16 cellular contexts compared by ENCODE assay signal in genomic region chr2:134199123-134199522, GRCh38.
"Had no signal": no experiment of that assay in that cellular context is flagged by ENCODE, and none has a peak within 500 bp of the region (broad histone marks: within the 10 kb centered on the region; RNA-seq: fewer than 3 reads in every experiment).

No MANE protein-coding gene starts in this region.

- H3K27ac Mint-ChIP-seq: endodermal cell; natural killer cell treated with Interleukin-12 subunit alpha and Interleukin-12 subunit beta and Interleukin-15 and Interleukin-18, amount 100 ng/mL, for 72 hours had no signal

- H3K4me3 ChIP-seq: dorsolateral prefrontal cortex, upper lobe of left lung had no signal

- ATAC-seq: activated CD4-positive, CD25-positive, alpha-beta regulatory T cell treated with anti-CD3 and anti-CD28 coated beads, Interleukin-2, amount 50 U/mL, for 24 hours; natural killer cell treated with Interleukin-12 subunit alpha and Interleukin-12 subunit beta and Interleukin-15 and Interleukin-18, amount 100 ng/mL, for 72 hours had no signal

- H3K27me3 ChIP-seq: dorsolateral prefrontal cortex, upper lobe of left lung had no signal

- H3K9me3 ChIP-seq: upper lobe of left lung had no signal

- H3K4me3 Mint-ChIP-seq: endodermal cell; natural killer cell treated with Interleukin-12 subunit alpha and Interleukin-12 subunit beta and Interleukin-15 and Interleukin-18, amount 100 ng/mL, for 72 hours had no signal

- H3K27me3 Mint-ChIP-seq: natural killer cell treated with Interleukin-12 subunit alpha and Interleukin-12 subunit beta and Interleukin-15 and Interleukin-18, amount 100 ng/mL, for 72 hours had no signal

- H3K27ac ChIP-seq: upper lobe of left lung had no signal

- H3K9me3 Mint-ChIP-seq: natural killer cell treated with Interleukin-12 subunit alpha and Interleukin-12 subunit beta and Interleukin-15 and Interleukin-18, amount 100 ng/mL, for 72 hours had no signal

- H3K36me3 Mint-ChIP-seq: natural killer cell treated with Interleukin-12 subunit alpha and Interleukin-12 subunit beta and Interleukin-15 and Interleukin-18, amount 100 ng/mL, for 72 hours had no signal

- H3K36me3 ChIP-seq: upper lobe of left lung had no signal

- DNase-seq: activated effector memory CD4-positive, alpha-beta T cell treated with Interleukin-2 at 50 U/mL for 16 hours; dorsolateral prefrontal cortex; endodermal cell; erythroblast; hippocampal formation; kidney; left ventricle myocardium superior; mesenchymal stem cell; nucleus accumbens; stimulated activated CD4-positive, alpha-beta T cell treated with anti-CD3 and anti-CD28 coated beads, Interleukin-15, amount 100 ng/mL, for 24 hours; stimulated activated CD4-positive, alpha-beta T cell treated with anti-CD3 and anti-CD28 coated beads, Interleukin-4, amount 100 ng/mL, for 24 hours; stimulated activated naive CD4-positive, alpha-beta T cell treated with Interleukin-2 at 50 U/mL for 16 hours; T-helper 9 cell; upper lobe of left lung had no signal
